ENCODE assay signal across 8 cellular contexts in the genomic region with DNA sequence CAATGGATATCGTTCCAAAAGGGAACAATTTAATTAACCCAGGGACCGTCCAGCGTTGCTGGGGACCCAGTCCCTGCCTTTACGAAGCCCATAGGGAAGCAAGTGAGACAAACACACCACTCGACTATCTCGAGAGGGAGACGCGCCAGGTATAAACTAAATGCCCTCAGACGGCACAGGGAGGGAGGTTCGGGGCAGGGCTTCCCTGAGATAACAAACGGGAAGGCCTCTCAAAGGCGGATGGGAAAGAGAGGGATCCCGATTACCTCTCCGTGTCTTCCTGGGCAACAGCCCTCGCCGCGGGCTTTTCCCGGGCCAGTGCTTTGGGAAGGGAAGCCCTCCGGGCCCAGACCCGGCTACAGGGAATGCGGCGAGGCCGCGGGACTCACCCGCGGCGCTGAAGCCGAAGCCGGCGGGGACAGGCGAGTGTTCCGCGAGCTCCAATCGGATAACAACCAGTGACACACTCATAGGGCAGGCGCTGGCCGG. TPM values are rescaled to one million over a fixed set of nuclear protein-coding genes. Genes with fewer than 3 reads are reported as not detected.
DNase-seq lines count a peak whose midpoint lies in the region; ATAC-seq and TF ChIP-seq lines count a peak whose summit lies in the region.

No MANE protein-coding gene starts in this region.

- H3K27ac Mint-ChIP-seq in activated T-helper 17 cell treated with anti-CD3 and anti-CD28 coated beads, Interleukin-2, amount 50 U/mL, for 72 hours = peak overlapping the region; percentile 96
- H3K27ac Mint-ChIP-seq in stimulated activated memory B cell treated with anti-CD40 and anti-IgM and Interleukin-4, amounts not matched to agents 10 μg/mL and 1 μg/mL and 100 μg/mL, for 72 hours = peak overlapping the region; percentile 97

- WGBS in heart left ventricle, 4 donors = 0 to 1% (median 0%) methylated on average over 18 to 36 of the region's 36 CpGs

- peak overlapping the region in 11 of 12 donors; percentile 85 to 96 (median 89) for H3K27ac ChIP-seq in heart left ventricle

- DNase-seq in heart left ventricle (peak in 1 of 5 donors; percentile 29), left ventricle myocardium superior (no peak), HEK293T (ENCODE audit: extremely low spot score) (no peak)

- POLR2A ChIA-PET in HEK293T (lab: Yijun Ruan, JAX) = interaction anchor here (0.7 to 1.5 kb wide), 12 partner anchors 9 to 234 kb away, joined by 3 to 6 read pairs (median 3); no protein-coding TSS in a partner anchor

- intact Hi-C loops in heart left ventricle (cut with DNase I) (no loop called here), left ventricle myocardium superior (cut with micrococcal nuclease) (no loop called here)

- H3K27me3 Mint-ChIP-seq in activated T-helper 17 cell treated with anti-CD3 and anti-CD28 coated beads, Interleukin-2, amount 50 U/mL, for 72 hours = no peaks in the 10 kb centered on the region
- no peaks in the 10 kb centered on the region for H3K27me3 Mint-ChIP-seq in stimulated activated memory B cell treated with anti-CD40 and anti-IgM and Interleukin-4, amounts not matched to agents 10 μg/mL and 1 μg/mL and 100 μg/mL, for 72 hours

- peak overlapping the region; percentile 68 to 97 (median 80) for H3K4me3 ChIP-seq in heart left ventricle
- peak overlapping the region; percentile 100 for H3K4me3 ChIP-seq in iPS-15b (ENCODE audit: low read depth, low read length)

- peaks cover 29% of the 10 kb centered on the region for H3K4me1 Mint-ChIP-seq in activated T-helper 17 cell treated with anti-CD3 and anti-CD28 coated beads, Interleukin-2, amount 50 U/mL, for 72 hours
- peaks cover 40% of the 10 kb centered on the region for H3K4me1 Mint-ChIP-seq in stimulated activated memory B cell treated with anti-CD40 and anti-IgM and Interleukin-4, amounts not matched to agents 10 μg/mL and 1 μg/mL and 100 μg/mL, for 72 hours

- CTCF ChIA-PET in HEK293T (lab: Yijun Ruan, JAX) = interaction anchor here (0.6 kb wide), 2 partner anchors 32 to 197 kb away, joined by 3 to 4 read pairs; no protein-coding TSS in a partner anchor

- H3K36me3 ChIP-seq in heart left ventricle (peaks cover 0 to 30% (median 27%) of the 10 kb centered on the region in 9 donors), iPS-15b (ENCODE audit: control insufficient read depth, insufficient read depth, low read length) (peaks cover 13% of the 10 kb centered on the region)

- no peaks in the 10 kb centered on the region for H3K9me3 ChIP-seq in heart left ventricle
- H3K9me3 ChIP-seq in iPS-15b (ENCODE audit: control insufficient read depth, insufficient read depth, low read length) = no peaks in the 10 kb centered on the region

- peak in 1 of 4 donors; percentile 8 for ATAC-seq in heart left ventricle
- no peak for ATAC-seq in left ventricle myocardium superior
- ATAC-seq in HG03520 (IDR thresholded peaks at IDR 0.05; ENCODE audit: unreplicated experiment) = peak; percentile 5
- ATAC-seq in activated T-helper 17 cell treated with anti-CD3 and anti-CD28 coated beads, Interleukin-2, amount 50 U/mL, for 72 hours (replicated peaks) = no peak
- ATAC-seq in stimulated activated memory B cell treated with anti-CD40 and anti-IgM and Interleukin-4, amounts not matched to agents 10 μg/mL and 1 μg/mL and 100 μg/mL, for 72 hours = no peak
- ATAC-seq in GM19023 (IDR thresholded peaks at IDR 0.05; ENCODE audit: unreplicated experiment) = no peak

- no peak for TF ChIP-seq POLR2A in heart left ventricle (IDR thresholded peaks at IDR 0.05)

- no peaks in the 10 kb centered on the region for H3K9me3 Mint-ChIP-seq in activated T-helper 17 cell treated with anti-CD3 and anti-CD28 coated beads, Interleukin-2, amount 50 U/mL, for 72 hours
- H3K9me3 Mint-ChIP-seq in stimulated activated memory B cell treated with anti-CD40 and anti-IgM and Interleukin-4, amounts not matched to agents 10 μg/mL and 1 μg/mL and 100 μg/mL, for 72 hours = no peaks in the 10 kb centered on the region

- no peaks in the 10 kb centered on the region for H3K27me3 ChIP-seq in heart left ventricle
- H3K27me3 ChIP-seq in iPS-15b (ENCODE audit: control insufficient read depth, insufficient read depth, low read length) = no peaks in the 10 kb centered on the region

- TF ChIP-seq CTCF in heart left ventricle (IDR thresholded peaks at IDR 0.05) = no peak

- H3K4me3 Mint-ChIP-seq in activated T-helper 17 cell treated with anti-CD3 and anti-CD28 coated beads, Interleukin-2, amount 50 U/mL, for 72 hours = peak overlapping the region; percentile 96
- H3K4me3 Mint-ChIP-seq in stimulated activated memory B cell treated with anti-CD40 and anti-IgM and Interleukin-4, amounts not matched to agents 10 μg/mL and 1 μg/mL and 100 μg/mL, for 72 hours = peak overlapping the region; percentile 98

- peaks cover 8 to 31% (median 26%) of the 10 kb centered on the region in 12 donors for H3K4me1 ChIP-seq in heart left ventricle
- H3K4me1 ChIP-seq in iPS-15b (ENCODE audit: control insufficient read depth, insufficient read depth, low read length) = peaks cover 6% of the 10 kb centered on the region

- peak overlapping the region; percentile 98 for H3K9ac ChIP-seq in iPS-15b (ENCODE audit: low read depth, low read length)

- H3K36me3 Mint-ChIP-seq in activated T-helper 17 cell treated with anti-CD3 and anti-CD28 coated beads, Interleukin-2, amount 50 U/mL, for 72 hours (ENCODE audit: low read depth) = peaks cover 56% of the 10 kb centered on the region
- peaks cover 23% of the 10 kb centered on the region for H3K36me3 Mint-ChIP-seq in stimulated activated memory B cell treated with anti-CD40 and anti-IgM and Interleukin-4, amounts not matched to agents 10 μg/mL and 1 μg/mL and 100 μg/mL, for 72 hours

TF ChIP-seq in HEK293T, 16 proteins besides CTCF, POLR2A, EP300 and RAD21:
- TF ChIP-seq FOXM1 (IDR thresholded peaks at IDR 0.05; ENCODE audit: borderline replicate concordance) (no peak), L3MBTL2 (conservative IDR thresholded peaks at IDR 0.05) (no peak), BHLHE40 (IDR thresholded peaks at IDR 0.05; ENCODE audit: borderline replicate concordance) (no peak), TARDBP (IDR thresholded peaks at IDR 0.05) (no peak), ZNF384 (IDR thresholded peaks at IDR 0.05) (no peak), FOXA1 (IDR thresholded peaks at IDR 0.05) (no peak), LEF1 (IDR thresholded peaks at IDR 0.05; ENCODE audit: borderline replicate concordance) (no peak), FOXK2 (IDR thresholded peaks at IDR 0.05) (no peak), ARNT (IDR thresholded peaks at IDR 0.05) (no peak), SUZ12 (IDR thresholded peaks at IDR 0.05) (no peak), HDGF (IDR thresholded peaks at IDR 0.05; ENCODE audit: borderline replicate concordance) (no peak)
- TF ChIP-seq, protein P1, sequence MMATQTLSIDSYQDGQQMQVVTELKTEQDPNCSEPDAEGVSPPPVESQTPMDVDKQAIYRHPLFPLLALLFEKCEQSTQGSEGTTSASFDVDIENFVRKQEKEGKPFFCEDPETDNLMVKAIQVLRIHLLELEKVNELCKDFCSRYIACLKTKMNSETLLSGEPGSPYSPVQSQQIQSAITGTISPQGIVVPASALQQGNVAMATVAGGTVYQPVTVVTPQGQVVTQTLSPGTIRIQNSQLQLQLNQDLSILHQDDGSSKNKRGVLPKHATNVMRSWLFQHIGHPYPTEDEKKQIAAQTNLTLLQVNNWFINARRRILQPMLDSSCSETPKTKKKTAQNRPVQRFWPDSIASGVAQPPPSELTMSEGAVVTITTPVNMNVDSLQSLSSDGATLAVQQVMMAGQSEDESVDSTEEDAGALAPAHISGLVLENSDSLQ (IDR thresholded peaks at IDR 0.05) = no peak
TF ChIP-seq in HEK293T: peak in this region for 0.

RNA-seq across cellular contexts. Expression of a gene that starts 0.4 kb away (rescaled TPM):
- total RNA-seq in heart left ventricle = 10 to 100 TPM; 12.1 to 19.7 (median 15.9) TPM
- 10 to 100 TPM in 1 of 2 donors, 1 to 10 TPM in 1; 6.7 to 10.2 TPM for polyA plus RNA-seq in heart left ventricle
- 16.4 TPM for total RNA-seq in left ventricle myocardium superior
- 10 to 100 TPM; 15.8 to 16.4 TPM for total RNA-seq in activated T-helper 17 cell treated with anti-CD3 and anti-CD28 coated beads, Interleukin-2, amount 50 U/mL, for 72 hours

RNA-seq across cellular contexts. Expression of a gene that starts 0.5 kb away (rescaled TPM):
- total RNA-seq in heart left ventricle (10 to 100 TPM; 18.0 to 46.0 (median 28.6) TPM), left ventricle myocardium superior (35.8 TPM)
- 10 to 100 TPM; 10.7 to 26.4 TPM for polyA plus RNA-seq in heart left ventricle
- total RNA-seq in activated T-helper 17 cell treated with anti-CD3 and anti-CD28 coated beads, Interleukin-2, amount 50 U/mL, for 72 hours = 10 to 100 TPM; 28.7 to 40.2 TPM
